11 cellular contexts compared by ENCODE assay signal in the genomic region with DNA sequence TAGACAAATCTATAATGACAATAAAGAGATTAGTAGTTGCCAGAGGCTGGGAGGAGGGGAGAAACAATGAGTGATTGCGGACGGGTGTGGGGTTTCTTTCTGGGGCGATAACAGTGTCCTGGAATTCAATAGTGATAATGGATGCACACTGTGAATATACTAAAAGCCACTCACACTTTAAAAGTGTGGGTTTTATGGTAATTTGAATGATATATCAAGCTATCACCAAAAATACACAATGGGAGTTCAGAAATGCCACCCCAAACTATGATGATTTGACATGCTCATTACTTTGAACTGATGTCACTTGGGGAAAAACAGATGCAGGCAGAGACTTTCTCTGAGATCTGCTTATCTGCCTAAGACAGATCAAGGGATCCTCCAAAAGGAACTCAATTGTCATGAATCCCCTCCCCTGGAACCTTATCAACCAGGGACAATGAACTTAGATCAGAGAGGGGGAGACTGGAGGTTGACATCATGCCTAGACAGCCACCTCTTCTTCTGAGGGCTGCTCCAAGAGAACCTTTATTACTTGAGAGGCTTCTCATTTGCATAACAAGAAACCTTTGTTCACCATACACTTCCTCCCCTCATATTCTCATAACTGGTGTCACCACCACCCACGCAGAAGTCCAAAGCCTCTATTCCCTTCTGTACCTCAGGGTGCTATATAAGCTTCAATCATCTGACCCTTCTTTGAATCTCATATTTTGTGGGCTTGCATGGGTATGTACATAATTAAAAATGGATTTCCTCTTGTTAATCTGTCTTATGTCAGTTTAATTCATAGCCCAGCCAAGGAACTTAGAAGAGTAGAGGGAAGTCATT. TPM values are rescaled to one million over a fixed set of nuclear protein-coding genes. Genes with fewer than 3 reads are reported as not detected.
DNase-seq lines count a peak whose midpoint lies in the region; ATAC-seq and TF ChIP-seq lines count a peak whose summit lies in the region.
"Had no signal": no experiment of that assay in that cellular context is flagged by ENCODE, and none has a peak within 500 bp of the region (broad histone marks: within the 10 kb centered on the region; RNA-seq: fewer than 3 reads in every experiment).

No MANE protein-coding gene starts in this region.

- no peak overlapping the region for H2AFZ ChIP-seq in OCI-LY7 (ENCODE audit: low read length)

- DNase-seq in activated CD4-positive, alpha-beta memory T cell treated with anti-CD3 and anti-CD28 coated beads for 36 hours = peak; percentile 59
- DNase-seq in activated CD4-positive, alpha-beta memory T cell treated with anti-CD3 and anti-CD28 coated beads, Interleukin-2, amount 10 ng/mL, durations not matched to agents 7 days and 5 days = no peak
- DNase-seq in mesendoderm (peak; percentile 87), OCI-LY7 (ENCODE audit: low spot score) (no peak), retina (no peak)
- DNase-seq in CD8-positive, alpha-beta T cell = no peak
- DNase-seq: NCI-H1105, occipital lobe had no signal

- no peak overlapping the region for H2BK15ac ChIP-seq in mesendoderm (replicated peaks; ENCODE audit: low read depth)

- WGBS in mesendoderm (ENCODE audit: extremely low coverage, insufficient coverage, low lambda C conversion rate) = no CpG with 5 or more reads among the region's 4 CpGs

- H3K56ac ChIP-seq in mesendoderm (ENCODE audit: low read length) = no peak overlapping the region

- H3K4ac ChIP-seq in mesendoderm (ENCODE audit: low read depth, low read length) = no peak overlapping the region

- no peaks in the 10 kb centered on the region for H3K36me3 ChIP-seq in mesendoderm (ENCODE audit: control insufficient read depth, insufficient read depth, low read length)
- no peaks in the 10 kb centered on the region for H3K36me3 ChIP-seq in CD8-positive, alpha-beta T cell (ENCODE audit: insufficient read depth, low read length)
- no peaks in the 10 kb centered on the region for H3K36me3 ChIP-seq in OCI-LY7 (ENCODE audit: insufficient read depth, low read length)
- H3K36me3 ChIP-seq: vagina had no signal

- no peaks in the 10 kb centered on the region for H4K20me1 ChIP-seq in OCI-LY7 (ENCODE audit: insufficient read depth, low read length)

- H3K36me3 Mint-ChIP-seq in activated CD4-positive, alpha-beta memory T cell treated with anti-CD3 and anti-CD28 coated beads for 36 hours = no peaks in the 10 kb centered on the region
- H3K36me3 Mint-ChIP-seq in activated CD4-positive, alpha-beta memory T cell treated with anti-CD3 and anti-CD28 coated beads, Interleukin-2, amount 10 ng/mL, durations not matched to agents 7 days and 5 days (ENCODE audit: low read depth) = no peaks in the 10 kb centered on the region
- no peaks in the 10 kb centered on the region for H3K36me3 Mint-ChIP-seq in CD8-positive, alpha-beta T cell

- peaks cover 36% of the 10 kb centered on the region for H3K4me1 Mint-ChIP-seq in activated CD4-positive, alpha-beta memory T cell treated with anti-CD3 and anti-CD28 coated beads for 36 hours (ENCODE audit: low read depth)
- H3K4me1 Mint-ChIP-seq in activated CD4-positive, alpha-beta memory T cell treated with anti-CD3 and anti-CD28 coated beads, Interleukin-2, amount 10 ng/mL, durations not matched to agents 7 days and 5 days = peaks cover 21% of the 10 kb centered on the region
- H3K4me1 Mint-ChIP-seq in CD8-positive, alpha-beta T cell (ENCODE audit: low read depth) = peaks cover 18% of the 10 kb centered on the region

- no peak for TF ChIP-seq CTCF in CD8-positive, alpha-beta T cell (IDR thresholded peaks at IDR 0.05)
- TF ChIP-seq CTCF in OCI-LY7 (conservative IDR thresholded peaks at IDR 0.05; ENCODE audit: low read length) = no peak

- H3K9me3 ChIP-seq in CD8-positive, alpha-beta T cell (ENCODE audit: low read length) = no peaks in the 10 kb centered on the region
- no peaks in the 10 kb centered on the region for H3K9me3 ChIP-seq in OCI-LY7 (ENCODE audit: low read length)
- H3K9me3 ChIP-seq: vagina had no signal

- H3K4me2 ChIP-seq in mesendoderm (ENCODE audit: low read length) = no peak overlapping the region
- H3K4me2 ChIP-seq in OCI-LY7 (ENCODE audit: low read length) = no peak overlapping the region

- no peak overlapping the region for H2BK5ac ChIP-seq in mesendoderm (ENCODE audit: low read length)

- no peak overlapping the region for H3K18ac ChIP-seq in mesendoderm (ENCODE audit: low read length)

- H2BK120ac ChIP-seq in mesendoderm (ENCODE audit: low read depth, low read length) = no peak overlapping the region

- no peaks in the 10 kb centered on the region for H3K27me3 ChIP-seq in mesendoderm (ENCODE audit: insufficient read depth, low read length, poor library complexity)
- H3K27me3 ChIP-seq in CD8-positive, alpha-beta T cell (ENCODE audit: insufficient read depth, low read length) = no peaks in the 10 kb centered on the region
- H3K27me3 ChIP-seq: vagina had no signal

- H4K5ac ChIP-seq in mesendoderm (ENCODE audit: low read length) = no peak overlapping the region

- H3K4me1 ChIP-seq in mesendoderm (ENCODE audit: control insufficient read depth, low read depth, low read length) = peaks cover 2% of the 10 kb centered on the region
- H3K4me1 ChIP-seq in CD8-positive, alpha-beta T cell (ENCODE audit: insufficient read depth, low read length) = peaks cover 7% of the 10 kb centered on the region
- peaks cover 13% of the 10 kb centered on the region for H3K4me1 ChIP-seq in OCI-LY7 (ENCODE audit: insufficient read depth, low read length, poor library complexity, severe bottlenecking)
- H3K4me1 ChIP-seq: vagina had no signal

- POLR2A ChIA-PET in activated CD4-positive, alpha-beta memory T cell treated with anti-CD3 and anti-CD28 coated beads for 36 hours (lab: Charles Lee) = interaction anchor here (1.6 kb wide), 1 partner anchor 20 kb away, joined by 4 read pairs; no protein-coding TSS in a partner anchor
- POLR2A ChIA-PET in activated CD4-positive, alpha-beta memory T cell treated with anti-CD3 and anti-CD28 coated beads, Interleukin-2, amount 10 ng/mL, durations not matched to agents 7 days and 5 days (lab: Charles Lee) = interaction anchor here (2.1 kb wide), 1 partner anchor 9 kb away, joined by 10 read pairs; a partner anchor contains a TSS
- POLR2A ChIA-PET in CD8-positive, alpha-beta T cell (lab: Charles Lee) = interaction anchor here (1.2 kb wide), 1 partner anchor 49 kb away, joined by 3 read pairs; no protein-coding TSS in a partner anchor
- POLR2A ChIA-PET in OCI-LY7 (lab: Charles Lee) = no interaction called here

- CTCF ChIA-PET in activated CD4-positive, alpha-beta memory T cell treated with anti-CD3 and anti-CD28 coated beads for 36 hours (lab: Charles Lee) = interaction anchor here (0.6 to 1.7 kb wide), 2 partner anchors 49 to 126 kb away, joined by 4 to 5 read pairs; no protein-coding TSS in a partner anchor
- CTCF ChIA-PET in activated CD4-positive, alpha-beta memory T cell treated with anti-CD3 and anti-CD28 coated beads, Interleukin-2, amount 10 ng/mL, durations not matched to agents 7 days and 5 days (lab: Charles Lee) = interaction anchor here (0.5 to 1.4 kb wide), 2 partner anchors 107 to 477 kb away, joined by 4 to 5 read pairs; no protein-coding TSS in a partner anchor
- CTCF ChIA-PET in CD8-positive, alpha-beta T cell (lab: Charles Lee) = interaction anchor here (0.6 to 2.1 kb wide), 7 partner anchors 10 to 107 kb away, joined by 3 to 10 read pairs (median 7); a partner anchor contains a TSS
- CTCF ChIA-PET in OCI-LY7 (lab: Charles Lee; ENCODE audit: unreplicated experiment) = no interaction called here

- H4K8ac ChIP-seq in mesendoderm (ENCODE audit: low read depth, low read length) = no peak overlapping the region

- intact Hi-C loops in activated CD4-positive, alpha-beta memory T cell treated with anti-CD3 and anti-CD28 coated beads for 36 hours (cut with micrococcal nuclease) = loop anchor here (2.0 to 10.0 kb wide), 2 partner anchors 15 to 109 kb away; partner anchors contain the start of gene ZC3HAV1
- intact Hi-C loops in CD8-positive, alpha-beta T cell (cut with DNase I, micrococcal nuclease) = loop anchor here in 1 of 2 experiments (10.0 kb wide), 1 partner anchor 959 kb away; no protein-coding TSS in a partner anchor
- intact Hi-C loops in OCI-LY7 (cut with micrococcal nuclease; ENCODE audit: unreplicated experiment) = no loop called here

- no peaks in the 10 kb centered on the region for H3K79me1 ChIP-seq in mesendoderm (ENCODE audit: low read length)

- H3K23ac ChIP-seq in mesendoderm (ENCODE audit: low read length) = no peak overlapping the region

- no peaks in the 10 kb centered on the region for H3K9me3 Mint-ChIP-seq in activated CD4-positive, alpha-beta memory T cell treated with anti-CD3 and anti-CD28 coated beads for 36 hours
- H3K9me3 Mint-ChIP-seq in activated CD4-positive, alpha-beta memory T cell treated with anti-CD3 and anti-CD28 coated beads, Interleukin-2, amount 10 ng/mL, durations not matched to agents 7 days and 5 days = no peaks in the 10 kb centered on the region
- H3K9me3 Mint-ChIP-seq in CD8-positive, alpha-beta T cell = no peaks in the 10 kb centered on the region

- no peak overlapping the region for H3K4me3 Mint-ChIP-seq in activated CD4-positive, alpha-beta memory T cell treated with anti-CD3 and anti-CD28 coated beads for 36 hours
- H3K4me3 Mint-ChIP-seq in activated CD4-positive, alpha-beta memory T cell treated with anti-CD3 and anti-CD28 coated beads, Interleukin-2, amount 10 ng/mL, durations not matched to agents 7 days and 5 days = no peak overlapping the region
- H3K4me3 Mint-ChIP-seq in CD8-positive, alpha-beta T cell = no peak overlapping the region

- H3K9ac ChIP-seq in mesendoderm (ENCODE audit: low read length) = no peak overlapping the region

- no peak overlapping the region for H3K27ac ChIP-seq in mesendoderm (ENCODE audit: low read depth, low read length)
- H3K27ac ChIP-seq in CD8-positive, alpha-beta T cell (ENCODE audit: low read depth, low read length) = no peak overlapping the region
- no peak overlapping the region for H3K27ac ChIP-seq in OCI-LY7 (ENCODE audit: low read depth, low read length, poor library complexity, severe bottlenecking)
- H3K27ac ChIP-seq: vagina had no signal

- H3K4me3 ChIP-seq in mesendoderm (ENCODE audit: low read length) = no peak overlapping the region
- H3K4me3 ChIP-seq in CD8-positive, alpha-beta T cell (ENCODE audit: low read depth, low read length) = no peak overlapping the region
- H3K4me3 ChIP-seq in OCI-LY7 (ENCODE audit: low read depth, low read length, poor library complexity, severe bottlenecking) = no peak overlapping the region
- H3K4me3 ChIP-seq: vagina had no signal

- H2AK5ac ChIP-seq in mesendoderm (ENCODE audit: low read length) = no peak overlapping the region

- no peaks in the 10 kb centered on the region for H3K9me2 ChIP-seq in OCI-LY7 (ENCODE audit: insufficient read depth, low read length)

- peak; percentile 71 for ATAC-seq in GM21526 (IDR thresholded peaks at IDR 0.05; ENCODE audit: low FRiP score, unreplicated experiment)
- peak; percentile 83 for ATAC-seq in HG03159 (IDR thresholded peaks at IDR 0.05; ENCODE audit: unreplicated experiment)
- no peak for ATAC-seq in CD8-positive, alpha-beta T cell

- peak overlapping the region; percentile 31 for H3K27ac Mint-ChIP-seq in activated CD4-positive, alpha-beta memory T cell treated with anti-CD3 and anti-CD28 coated beads for 36 hours
- H3K27ac Mint-ChIP-seq in activated CD4-positive, alpha-beta memory T cell treated with anti-CD3 and anti-CD28 coated beads, Interleukin-2, amount 10 ng/mL, durations not matched to agents 7 days and 5 days = no peak overlapping the region
- no peak overlapping the region for H3K27ac Mint-ChIP-seq in CD8-positive, alpha-beta T cell

- no TSS peak for BruUV-seq in OCI-LY7 (replicated peaks; lab: Mats Ljungman, UMichigan)

- no peaks in the 10 kb centered on the region for H3K27me3 Mint-ChIP-seq in activated CD4-positive, alpha-beta memory T cell treated with anti-CD3 and anti-CD28 coated beads for 36 hours
- H3K27me3 Mint-ChIP-seq in activated CD4-positive, alpha-beta memory T cell treated with anti-CD3 and anti-CD28 coated beads, Interleukin-2, amount 10 ng/mL, durations not matched to agents 7 days and 5 days = peaks cover 6% of the 10 kb centered on the region
- no peaks in the 10 kb centered on the region for H3K27me3 Mint-ChIP-seq in CD8-positive, alpha-beta T cell (ENCODE audit: low read depth)

- H3K79me2 ChIP-seq in mesendoderm (ENCODE audit: control insufficient read depth, insufficient read depth, low read length) (no peaks in the 10 kb centered on the region), OCI-LY7 (ENCODE audit: insufficient read depth, low read depth, low read length) (no peaks in the 10 kb centered on the region)

RNA-seq across cellular contexts. Expression of gene ZC3HAV1, which starts 14.8 kb away (rescaled TPM):
- 10 to 100 TPM; 99.3 to 99.6 TPM for total RNA-seq in activated CD4-positive, alpha-beta memory T cell treated with anti-CD3 and anti-CD28 coated beads for 36 hours
- total RNA-seq in activated CD4-positive, alpha-beta memory T cell treated with anti-CD3 and anti-CD28 coated beads, Interleukin-2, amount 10 ng/mL, durations not matched to agents 7 days and 5 days = 100 to 1,000 TPM; 129 to 133 TPM
- 46.4 TPM for polyA plus RNA-seq in mesendoderm (2013, experiment 1 of 2)
- polyA plus RNA-seq in mesendoderm (2013, experiment 2 of 2) = 44.8 TPM
- total RNA-seq in CD8-positive, alpha-beta T cell = 100 to 1,000 TPM; 194 to 198 TPM
- 44.2 and 47.4 TPM in 2 replicates for total RNA-seq in OCI-LY7 (2014; rRNA removed; shearing (Covaris generic))
- total RNA-seq in OCI-LY7 (2022) = 47.6 and 52.4 TPM in 2 replicates

Comparison
In these comparisons a context has a peak if more than half of its experiments do, and no peak if none do; other contexts are left out.
1. DNase-seq: peak in activated CD4-positive, alpha-beta memory T cell treated with anti-CD3 and anti-CD28 coated beads for 36 hours (single experiment) and mesendoderm (single experiment); none in activated CD4-positive, alpha-beta memory T cell treated with anti-CD3 and anti-CD28 coated beads, Interleukin-2, amount 10 ng/mL, durations not matched to agents 7 days and 5 days (single experiment), CD8-positive, alpha-beta T cell (0 of 7), OCI-LY7 (single experiment) and retina (single experiment).